In genomic region chr3:55300701-55301100, GRCh38 we compare ENCODE assay signal across 29 cellular contexts.
"Had no signal": no experiment of that assay in that cellular context is flagged by ENCODE, and none has a peak within 500 bp of the region (broad histone marks: within the 10 kb centered on the region; RNA-seq: fewer than 3 reads in every experiment).

No MANE protein-coding gene starts in this region.

- H3K36me3 Mint-ChIP-seq: stimulated activated effector memory CD8-positive, alpha-beta T cell treated with anti-CD3 and anti-CD28 coated beads, Interleukin-12 subunit alpha, Interleukin-12 subunit beta, amount 100 ng/mL, for 72 hours; stimulated activated memory B cell treated with anti-CD40 and anti-IgM and Interleukin-4, amounts not matched to agents 10 μg/mL and 1 μg/mL and 100 μg/mL, for 72 hours; stimulated activated naive B cell treated with anti-CD40 and anti-IgM and Interleukin-4, amounts not matched to agents 10 μg/mL and 1 μg/mL and 100 μg/mL, for 72 hours; type B pancreatic cell had no signal

- H3K4me1 Mint-ChIP-seq: stimulated activated effector memory CD8-positive, alpha-beta T cell treated with anti-CD3 and anti-CD28 coated beads, Interleukin-12 subunit alpha, Interleukin-12 subunit beta, amount 100 ng/mL, for 72 hours; stimulated activated memory B cell treated with anti-CD40 and anti-IgM and Interleukin-4, amounts not matched to agents 10 μg/mL and 1 μg/mL and 100 μg/mL, for 72 hours; stimulated activated naive B cell treated with anti-CD40 and anti-IgM and Interleukin-4, amounts not matched to agents 10 μg/mL and 1 μg/mL and 100 μg/mL, for 72 hours; stimulated activated naive CD8-positive, alpha-beta T cell treated with anti-CD3 and anti-CD28 coated beads, Interleukin-15, amount 100 ng/mL, for 72 hours had no signal

- H3K9me3 ChIP-seq: suprapubic skin, testis, thoracic aorta, thyroid gland, tibial nerve, transverse colon, upper lobe of left lung, upper lobe of right lung, uterus, vagina had no signal

- H3K27ac Mint-ChIP-seq: stimulated activated effector memory CD8-positive, alpha-beta T cell treated with anti-CD3 and anti-CD28 coated beads, Interleukin-12 subunit alpha, Interleukin-12 subunit beta, amount 100 ng/mL, for 72 hours; stimulated activated memory B cell treated with anti-CD40 and anti-IgM and Interleukin-4, amounts not matched to agents 10 μg/mL and 1 μg/mL and 100 μg/mL, for 72 hours; stimulated activated naive B cell treated with anti-CD40 and anti-IgM and Interleukin-4, amounts not matched to agents 10 μg/mL and 1 μg/mL and 100 μg/mL, for 72 hours; stimulated activated naive CD8-positive, alpha-beta T cell treated with anti-CD3 and anti-CD28 coated beads, Interleukin-15, amount 100 ng/mL, for 72 hours; stimulated activated naive CD8-positive, alpha-beta T cell treated with anti-CD3 and anti-CD28 coated beads, Interleukin-15, Interleukin-2, amounts not matched to agents 100 ng/mL and 50 ng/mL, for 24 hours; type B pancreatic cell had no signal

- H3K27ac ChIP-seq: stomach, suprapubic skin, testis, thoracic aorta, thyroid gland, tibial artery, tibial nerve, transverse colon, upper lobe of left lung, upper lobe of right lung, uterus, vagina had no signal

- H3K4me3 ChIP-seq: stomach, suprapubic skin, testis, thoracic aorta, thyroid gland, tibial artery, tibial nerve, transverse colon, upper lobe of left lung, upper lobe of right lung, uterus, vagina had no signal

- H3K36me3 ChIP-seq: stomach, suprapubic skin, thoracic aorta, thyroid gland, tibial artery, tibial nerve, transverse colon, upper lobe of left lung, upper lobe of right lung, uterus, vagina had no signal

- H3K4me1 ChIP-seq: stomach, suprapubic skin, testis, thyroid gland, tibial artery, tibial nerve, transverse colon, upper lobe of left lung, upper lobe of right lung, uterus had no signal

- H3K27me3 ChIP-seq: stomach, suprapubic skin, testis, thyroid gland, tibial artery, tibial nerve, transverse colon, upper lobe of left lung, upper lobe of right lung, uterus, vagina had no signal

- H3K4me3 Mint-ChIP-seq: stimulated activated effector memory CD8-positive, alpha-beta T cell treated with anti-CD3 and anti-CD28 coated beads, Interleukin-12 subunit alpha, Interleukin-12 subunit beta, amount 100 ng/mL, for 72 hours; stimulated activated memory B cell treated with anti-CD40 and anti-IgM and Interleukin-4, amounts not matched to agents 10 μg/mL and 1 μg/mL and 100 μg/mL, for 72 hours; stimulated activated naive B cell treated with anti-CD40 and anti-IgM and Interleukin-4, amounts not matched to agents 10 μg/mL and 1 μg/mL and 100 μg/mL, for 72 hours; stimulated activated naive CD8-positive, alpha-beta T cell treated with anti-CD3 and anti-CD28 coated beads, Interleukin-15, amount 100 ng/mL, for 72 hours; stimulated activated naive CD8-positive, alpha-beta T cell treated with anti-CD3 and anti-CD28 coated beads, Interleukin-15, Interleukin-2, amounts not matched to agents 100 ng/mL and 50 ng/mL, for 24 hours; type B pancreatic cell had no signal

- DNase-seq: stimulated activated CD4-positive, alpha-beta T cell treated with anti-CD3 and anti-CD28 coated beads, Interleukin-2, amount 100 ng/mL, for 48 hours; stimulated activated CD4-positive, alpha-beta T cell treated with anti-CD3 and anti-CD28 coated beads, Interleukin-4, amount 100 ng/mL, for 1 hour; stimulated activated CD4-positive, alpha-beta T cell treated with anti-CD3 and anti-CD28 coated beads, Interleukin-4, amount 100 ng/mL, for 24 hours; stimulated activated CD4-positive, alpha-beta T cell treated with anti-CD3 and anti-CD28 coated beads, Interleukin-4, amount 100 ng/mL, for 4 hours; stimulated activated CD8-positive, alpha-beta memory T cell treated with anti-CD3 and anti-CD28 coated beads, Interleukin-4, amount 100 ng/mL, for 48 hours; stimulated activated naive B cell treated with anti-CD40 and anti-IgM and Interleukin-4, amounts not matched to agents 10 μg/mL and 1 μg/mL and 100 μg/mL, for 72 hours; stimulated activated naive CD4-positive, alpha-beta T cell; stimulated activated naive CD4-positive, alpha-beta T cell treated with Interleukin-2 at 50 U/mL for 16 hours; stimulated activated naive CD8-positive, alpha-beta T cell treated with anti-CD3 and anti-CD28 coated beads, Interleukin-15, amount 100 ng/mL, for 72 hours; stimulated activated naive CD8-positive, alpha-beta T cell treated with anti-CD3 and anti-CD28 coated beads, Interleukin-15, Interleukin-2, amounts not matched to agents 100 U/mL and 50 U/mL, for 24 hours; stomach; substantia nigra; testis; thyroid gland; tibial artery; transverse colon; trophoblast cell; upper lobe of left lung; upper lobe of right lung; uterus had no signal

- H3K27me3 Mint-ChIP-seq: stimulated activated memory B cell treated with anti-CD40 and anti-IgM and Interleukin-4, amounts not matched to agents 10 μg/mL and 1 μg/mL and 100 μg/mL, for 72 hours; stimulated activated naive B cell treated with anti-CD40 and anti-IgM and Interleukin-4, amounts not matched to agents 10 μg/mL and 1 μg/mL and 100 μg/mL, for 72 hours; stimulated activated naive CD8-positive, alpha-beta T cell treated with anti-CD3 and anti-CD28 coated beads, Interleukin-15, amount 100 ng/mL, for 72 hours; stimulated activated naive CD8-positive, alpha-beta T cell treated with anti-CD3 and anti-CD28 coated beads, Interleukin-15, Interleukin-2, amounts not matched to agents 100 ng/mL and 50 ng/mL, for 24 hours had no signal

- ATAC-seq: stimulated activated effector memory CD8-positive, alpha-beta T cell treated with anti-CD3 and anti-CD28 coated beads, Interleukin-12 subunit alpha, Interleukin-12 subunit beta, amount 100 ng/mL, for 72 hours; stimulated activated memory B cell treated with anti-CD40 and anti-IgM and Interleukin-4, amounts not matched to agents 10 μg/mL and 1 μg/mL and 100 μg/mL, for 72 hours; stimulated activated naive B cell treated with anti-CD40 and anti-IgM and Interleukin-4, amounts not matched to agents 10 μg/mL and 1 μg/mL and 100 μg/mL, for 72 hours; stimulated activated naive CD8-positive, alpha-beta T cell treated with anti-CD3 and anti-CD28 coated beads, Interleukin-15, amount 100 ng/mL, for 72 hours; stimulated activated naive CD8-positive, alpha-beta T cell treated with anti-CD3 and anti-CD28 coated beads, Interleukin-15, Interleukin-2, amounts not matched to agents 100 U/mL and 50 U/mL, for 24 hours; upper lobe of right lung had no signal

- FAIRE-seq: urothelium cell line had no signal
